Comparison of ENCODE assay signal across 1 cellular context in the genomic region with DNA sequence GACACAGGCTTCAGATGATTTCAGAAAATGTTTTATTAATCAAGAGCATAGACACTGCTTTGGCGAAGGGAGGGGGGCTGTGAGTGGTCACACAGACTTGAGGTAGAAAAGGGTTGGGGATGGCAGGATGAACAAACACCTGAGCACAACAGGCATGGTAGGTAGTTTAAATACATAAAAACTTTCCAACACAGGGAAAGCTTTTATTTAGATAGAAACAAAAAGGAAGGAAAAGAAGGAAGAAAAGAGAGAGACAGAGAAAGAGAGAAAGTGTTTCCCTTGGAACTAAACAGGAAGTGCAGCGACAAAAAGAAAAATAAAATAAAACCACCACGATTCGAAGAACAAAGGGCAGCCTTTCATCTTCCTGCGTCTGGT.
TF ChIP-seq lines count a peak whose summit lies in the region.

No MANE protein-coding gene starts in this region.

TF ChIP-seq in H1, 55 proteins besides CTCF, POLR2A, EP300 and RAD21:
- TF ChIP-seq PHF8 (conservative IDR thresholded peaks at IDR 0.05; ENCODE audit: low read depth, low read length) (no peak), CBX8 (IDR thresholded peaks at IDR 0.05; ENCODE audit: borderline replicate concordance, low read depth, low read length) (peak; percentile 82), SUZ12 (IDR thresholded peaks at IDR 0.05; ENCODE audit: low read length) (peak; percentile 21), BCL11A (IDR thresholded peaks at IDR 0.05; ENCODE audit: low read depth in 2 of 2, low read length in 2 of 2) (no peak), RNF2 (IDR thresholded peaks at IDR 0.05; ENCODE audit: borderline replicate concordance, low read depth, low read length, missing control alignments, poor library complexity, severe bottlenecking) (peak; percentile 21)
